ENCODE assay signal across 16 cellular contexts in genomic region chr5:68230285-68230684, GRCh38.
"Had no signal": no experiment of that assay in that cellular context is flagged by ENCODE, and none has a peak within 500 bp of the region (broad histone marks: within the 10 kb centered on the region; RNA-seq: fewer than 3 reads in every experiment).

No MANE protein-coding gene starts in this region.

- H3K9me3 Mint-ChIP-seq: activated T-helper 1 cell treated with anti-CD3 and anti-CD28 coated beads, Interleukin-12 subunit alpha, Interleukin-12 subunit beta, Interleukin-2, Interleukin-4 antibody, amounts not matched to agents 30 ng/mL and 10 ng/mL and 1 ng/mL, durations not matched to agents 14 hours and 24 hours and 36 hours; T-cell had no signal

- H3K27me3 ChIP-seq: adrenal gland, body of pancreas, spleen, suprapubic skin had no signal

- DNase-seq: activated CD4-positive, alpha-beta T cell treated with anti-CD3 and anti-CD28 coated beads for 4 hours; activated naive CD4-positive, alpha-beta T cell; adrenal gland; body of pancreas; cerebellar nuclear complex; mesenchymal stem cell; spleen; stimulated activated CD4-positive, alpha-beta T cell treated with anti-CD3 and anti-CD28 coated beads, Interleukin-1b, Interleukin-23, amount 100 ng/mL, for 48 hours; stimulated activated naive CD4-positive, alpha-beta T cell; T-cell had no signal

- H3K4me3 Mint-ChIP-seq: activated T-helper 1 cell treated with anti-CD3 and anti-CD28 coated beads, Interleukin-12 subunit alpha, Interleukin-12 subunit beta, Interleukin-2, Interleukin-4 antibody, amounts not matched to agents 30 ng/mL and 10 ng/mL and 1 ng/mL, durations not matched to agents 14 hours and 24 hours and 36 hours had no signal

- ATAC-seq: body of pancreas, esophagus mucosa, sciatic nerve, T-cell had no signal

- H3K27ac Mint-ChIP-seq: activated T-helper 1 cell treated with anti-CD3 and anti-CD28 coated beads, Interleukin-12 subunit alpha, Interleukin-12 subunit beta, Interleukin-2, Interleukin-4 antibody, amounts not matched to agents 30 ng/mL and 10 ng/mL and 1 ng/mL, durations not matched to agents 14 hours and 24 hours and 36 hours had no signal

- H3K9me3 ChIP-seq: adrenal gland, body of pancreas, prostate gland, spleen, suprapubic skin had no signal

- H3K27ac ChIP-seq: adrenal gland, body of pancreas, prostate gland, SK-N-MC, spleen, suprapubic skin had no signal

- H3K4me3 ChIP-seq: adrenal gland, body of pancreas, prostate gland, SK-N-MC, spleen, suprapubic skin had no signal

- H3K27me3 Mint-ChIP-seq: T-cell had no signal
